ENCODE assay signal across 1 cellular context in genomic region chr14:91501348-91501747, GRCh38.
TF ChIP-seq lines count a peak whose summit lies in the region.

No MANE protein-coding gene starts in this region.

TF ChIP-seq in GM12878, 131 proteins besides CTCF, POLR2A, EP300 and RAD21:
- TF ChIP-seq POLR2AphosphoS5 (IDR thresholded peaks at IDR 0.05; ENCODE audit: low read length) (0 out of 2 replicates have a peak, but pooled peaks have one; percentile 18), POU2F2 (IDR thresholded peaks at IDR 0.05; ENCODE audit: borderline replicate concordance, low read depth, low read length) (no peak)
